1 cellular context compared by ENCODE assay signal in genomic region chr12:132665149-132665491, GRCh38.
TF ChIP-seq lines count a peak whose summit lies in the region.

No MANE protein-coding gene starts in this region.

TF ChIP-seq in K562, 482 proteins besides CTCF, POLR2A, EP300 and RAD21:
- no peak for TF ChIP-seq HDAC3 (IDR thresholded peaks at IDR 0.05; ENCODE audit: borderline replicate concordance, partially characterized antibody)
- no peak for TF ChIP-seq ARHGAP35 (IDR thresholded peaks at IDR 0.05; ENCODE audit: partially characterized antibody)
- peak; percentile 29; the same call in 1 of the 2 replicates for TF ChIP-seq POLR2G (IDR thresholded peaks at IDR 0.05; ENCODE audit: low read depth, low read length)
